1 cellular context compared by ENCODE assay signal in genomic region chr10:103658049-103658577, GRCh38.
A peak's percentile ranks its signal among the peaks of the same experiment; 100 is the strongest.
TF ChIP-seq lines count a peak whose summit lies in the region.

No MANE protein-coding gene starts in this region.

TF ChIP-seq in HepG2, 621 proteins besides CTCF, POLR2A, EP300 and RAD21 (continued from another document and continues in another):
- TF ChIP-seq ZNF513 (CRISPR knock-in tag; conservative IDR thresholded peaks at IDR 0.05) (no peak), IKZF1 (IDR thresholded peaks at IDR 0.05) (no peak), KMT2A (CRISPR knock-in tag; IDR thresholded peaks at IDR 0.05) (no peak), ZNF121 (CRISPR knock-in tag; IDR thresholded peaks at IDR 0.05) (no peak), ZSCAN25 (CRISPR knock-in tag; IDR thresholded peaks at IDR 0.05) (no peak), RXRB (CRISPR knock-in tag; IDR thresholded peaks at IDR 0.05; ENCODE audit: borderline replicate concordance) (peak; percentile 26; the same call in 1 of the 2 replicates), ZNF792 (CRISPR knock-in tag; IDR thresholded peaks at IDR 0.05) (0 out of 2 replicates have a peak, but pooled peaks have one; percentile 52), GZF1 (CRISPR knock-in tag; IDR thresholded peaks at IDR 0.05) (no peak), SMAD3 (CRISPR knock-in tag; IDR thresholded peaks at IDR 0.05) (0 out of 2 replicates have a peak, but pooled peaks have one; percentile 40), TSC22D2 (CRISPR knock-in tag; IDR thresholded peaks at IDR 0.05; ENCODE audit: borderline replicate concordance) (no peak), ZSCAN30 (CRISPR knock-in tag; IDR thresholded peaks at IDR 0.05) (no peak), PHF21A (CRISPR knock-in tag; IDR thresholded peaks at IDR 0.05) (0 out of 2 replicates have a peak, but pooled peaks have one; percentile 28), MATR3 (CRISPR knock-in tag; IDR thresholded peaks at IDR 0.05) (no peak), GLI4 (CRISPR knock-in tag; IDR thresholded peaks at IDR 0.05; ENCODE audit: borderline replicate concordance) (no peak), ZNF207 (IDR thresholded peaks at IDR 0.05; ENCODE audit: borderline replicate concordance) (no peak), ZNF615 (CRISPR knock-in tag; IDR thresholded peaks at IDR 0.05; ENCODE audit: borderline replicate concordance) (no peak), TAF15 (IDR thresholded peaks at IDR 0.05; ENCODE audit: low read depth, low read length, poor library complexity, severe bottlenecking) (no peak), SP5 (CRISPR knock-in tag; IDR thresholded peaks at IDR 0.05; ENCODE audit: borderline replicate concordance, low read depth) (peak; percentile 57), SMYD3 (CRISPR knock-in tag; IDR thresholded peaks at IDR 0.05) (no peak), YEATS2 (CRISPR knock-in tag; IDR thresholded peaks at IDR 0.05; ENCODE audit: borderline replicate concordance) (peak; percentile 28; the same call in 1 of the 2 replicates), PHF8 (CRISPR knock-in tag; IDR thresholded peaks at IDR 0.05) (no peak), HOXD1 (CRISPR knock-in tag; IDR thresholded peaks at IDR 0.05) (0 out of 2 replicates have a peak, but pooled peaks have one; percentile 56), ATF1 (CRISPR knock-in tag; IDR thresholded peaks at IDR 0.05) (no peak), CREM (IDR thresholded peaks at IDR 0.05) (peak; percentile 37; the same call in 1 of the 2 replicates), CREM (CRISPR knock-in tag; IDR thresholded peaks at IDR 0.05) (no peak), ZNF572 (CRISPR knock-in tag; IDR thresholded peaks at IDR 0.05) (no peak), ZNF546 (CRISPR knock-in tag; conservative IDR thresholded peaks at IDR 0.05) (no peak), SRSF4 (IDR thresholded peaks at IDR 0.05; ENCODE audit: low read depth, low read length, poor library complexity, severe bottlenecking) (no peak), ZNF33A (CRISPR knock-in tag; IDR thresholded peaks at IDR 0.05; ENCODE audit: borderline replicate concordance) (no peak), ZSCAN20 (CRISPR knock-in tag; IDR thresholded peaks at IDR 0.05; ENCODE audit: borderline replicate concordance) (no peak), ZNF577 (CRISPR knock-in tag; IDR thresholded peaks at IDR 0.05; ENCODE audit: borderline replicate concordance, low read depth) (no peak), TRIM24 (CRISPR knock-in tag; IDR thresholded peaks at IDR 0.05) (0 out of 2 replicates have a peak, but pooled peaks have one; percentile 59), ZNF605 (CRISPR knock-in tag; IDR thresholded peaks at IDR 0.05) (no peak), ZNF724P (CRISPR knock-in tag; IDR thresholded peaks at IDR 0.05; ENCODE audit: borderline replicate concordance) (no peak), PHF20 (CRISPR knock-in tag; IDR thresholded peaks at IDR 0.05) (no peak), CAMTA2 (CRISPR knock-in tag; IDR thresholded peaks at IDR 0.05; ENCODE audit: borderline replicate concordance) (no peak), RNF2 (conservative IDR thresholded peaks at IDR 0.05; ENCODE audit: low read depth) (no peak)
- TF ChIP-seq, protein P1, sequence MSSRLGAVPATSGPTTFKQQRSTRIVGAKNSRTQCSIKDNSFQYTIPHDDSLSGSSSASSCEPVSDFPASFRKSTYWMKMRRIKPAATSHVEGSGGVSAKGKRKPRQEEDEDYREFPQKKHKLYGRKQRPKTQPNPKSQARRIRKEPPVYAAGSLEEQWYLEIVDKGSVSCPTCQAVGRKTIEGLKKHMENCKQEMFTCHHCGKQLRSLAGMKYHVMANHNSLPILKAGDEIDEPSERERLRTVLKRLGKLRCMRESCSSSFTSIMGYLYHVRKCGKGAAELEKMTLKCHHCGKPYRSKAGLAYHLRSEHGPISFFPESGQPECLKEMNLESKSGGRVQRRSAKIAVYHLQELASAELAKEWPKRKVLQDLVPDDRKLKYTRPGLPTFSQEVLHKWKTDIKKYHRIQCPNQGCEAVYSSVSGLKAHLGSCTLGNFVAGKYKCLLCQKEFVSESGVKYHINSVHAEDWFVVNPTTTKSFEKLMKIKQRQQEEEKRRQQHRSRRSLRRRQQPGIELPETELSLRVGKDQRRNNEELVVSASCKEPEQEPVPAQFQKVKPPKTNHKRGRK (CRISPR knock-in tag; IDR thresholded peaks at IDR 0.05) = no peak
- TF ChIP-seq, protein P2, sequence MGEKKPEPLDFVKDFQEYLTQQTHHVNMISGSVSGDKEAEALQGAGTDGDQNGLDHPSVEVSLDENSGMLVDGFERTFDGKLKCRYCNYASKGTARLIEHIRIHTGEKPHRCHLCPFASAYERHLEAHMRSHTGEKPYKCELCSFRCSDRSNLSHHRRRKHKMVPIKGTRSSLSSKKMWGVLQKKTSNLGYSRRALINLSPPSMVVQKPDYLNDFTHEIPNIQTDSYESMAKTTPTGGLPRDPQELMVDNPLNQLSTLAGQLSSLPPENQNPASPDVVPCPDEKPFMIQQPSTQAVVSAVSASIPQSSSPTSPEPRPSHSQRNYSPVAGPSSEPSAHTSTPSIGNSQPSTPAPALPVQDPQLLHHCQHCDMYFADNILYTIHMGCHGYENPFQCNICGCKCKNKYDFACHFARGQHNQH (CRISPR knock-in tag; IDR thresholded peaks at IDR 0.05) = no peak
- TF ChIP-seq, protein P3, sequence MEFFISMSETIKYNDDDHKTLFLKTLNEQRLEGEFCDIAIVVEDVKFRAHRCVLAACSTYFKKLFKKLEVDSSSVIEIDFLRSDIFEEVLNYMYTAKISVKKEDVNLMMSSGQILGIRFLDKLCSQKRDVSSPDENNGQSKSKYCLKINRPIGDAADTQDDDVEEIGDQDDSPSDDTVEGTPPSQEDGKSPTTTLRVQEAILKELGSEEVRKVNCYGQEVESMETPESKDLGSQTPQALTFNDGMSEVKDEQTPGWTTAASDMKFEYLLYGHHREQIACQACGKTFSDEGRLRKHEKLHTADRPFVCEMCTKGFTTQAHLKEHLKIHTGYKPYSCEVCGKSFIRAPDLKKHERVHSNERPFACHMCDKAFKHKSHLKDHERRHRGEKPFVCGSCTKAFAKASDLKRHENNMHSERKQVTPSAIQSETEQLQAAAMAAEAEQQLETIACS (CRISPR knock-in tag; IDR thresholded peaks at IDR 0.05) = no peak
- TF ChIP-seq, protein P4, sequence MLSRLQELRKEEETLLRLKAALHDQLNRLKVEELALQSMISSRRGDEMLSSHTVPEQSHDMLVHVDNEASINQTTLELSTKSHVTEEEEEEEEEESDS (CRISPR knock-in tag; IDR thresholded peaks at IDR 0.05; ENCODE audit: borderline replicate concordance) = no peak
- TF ChIP-seq, protein P5, sequence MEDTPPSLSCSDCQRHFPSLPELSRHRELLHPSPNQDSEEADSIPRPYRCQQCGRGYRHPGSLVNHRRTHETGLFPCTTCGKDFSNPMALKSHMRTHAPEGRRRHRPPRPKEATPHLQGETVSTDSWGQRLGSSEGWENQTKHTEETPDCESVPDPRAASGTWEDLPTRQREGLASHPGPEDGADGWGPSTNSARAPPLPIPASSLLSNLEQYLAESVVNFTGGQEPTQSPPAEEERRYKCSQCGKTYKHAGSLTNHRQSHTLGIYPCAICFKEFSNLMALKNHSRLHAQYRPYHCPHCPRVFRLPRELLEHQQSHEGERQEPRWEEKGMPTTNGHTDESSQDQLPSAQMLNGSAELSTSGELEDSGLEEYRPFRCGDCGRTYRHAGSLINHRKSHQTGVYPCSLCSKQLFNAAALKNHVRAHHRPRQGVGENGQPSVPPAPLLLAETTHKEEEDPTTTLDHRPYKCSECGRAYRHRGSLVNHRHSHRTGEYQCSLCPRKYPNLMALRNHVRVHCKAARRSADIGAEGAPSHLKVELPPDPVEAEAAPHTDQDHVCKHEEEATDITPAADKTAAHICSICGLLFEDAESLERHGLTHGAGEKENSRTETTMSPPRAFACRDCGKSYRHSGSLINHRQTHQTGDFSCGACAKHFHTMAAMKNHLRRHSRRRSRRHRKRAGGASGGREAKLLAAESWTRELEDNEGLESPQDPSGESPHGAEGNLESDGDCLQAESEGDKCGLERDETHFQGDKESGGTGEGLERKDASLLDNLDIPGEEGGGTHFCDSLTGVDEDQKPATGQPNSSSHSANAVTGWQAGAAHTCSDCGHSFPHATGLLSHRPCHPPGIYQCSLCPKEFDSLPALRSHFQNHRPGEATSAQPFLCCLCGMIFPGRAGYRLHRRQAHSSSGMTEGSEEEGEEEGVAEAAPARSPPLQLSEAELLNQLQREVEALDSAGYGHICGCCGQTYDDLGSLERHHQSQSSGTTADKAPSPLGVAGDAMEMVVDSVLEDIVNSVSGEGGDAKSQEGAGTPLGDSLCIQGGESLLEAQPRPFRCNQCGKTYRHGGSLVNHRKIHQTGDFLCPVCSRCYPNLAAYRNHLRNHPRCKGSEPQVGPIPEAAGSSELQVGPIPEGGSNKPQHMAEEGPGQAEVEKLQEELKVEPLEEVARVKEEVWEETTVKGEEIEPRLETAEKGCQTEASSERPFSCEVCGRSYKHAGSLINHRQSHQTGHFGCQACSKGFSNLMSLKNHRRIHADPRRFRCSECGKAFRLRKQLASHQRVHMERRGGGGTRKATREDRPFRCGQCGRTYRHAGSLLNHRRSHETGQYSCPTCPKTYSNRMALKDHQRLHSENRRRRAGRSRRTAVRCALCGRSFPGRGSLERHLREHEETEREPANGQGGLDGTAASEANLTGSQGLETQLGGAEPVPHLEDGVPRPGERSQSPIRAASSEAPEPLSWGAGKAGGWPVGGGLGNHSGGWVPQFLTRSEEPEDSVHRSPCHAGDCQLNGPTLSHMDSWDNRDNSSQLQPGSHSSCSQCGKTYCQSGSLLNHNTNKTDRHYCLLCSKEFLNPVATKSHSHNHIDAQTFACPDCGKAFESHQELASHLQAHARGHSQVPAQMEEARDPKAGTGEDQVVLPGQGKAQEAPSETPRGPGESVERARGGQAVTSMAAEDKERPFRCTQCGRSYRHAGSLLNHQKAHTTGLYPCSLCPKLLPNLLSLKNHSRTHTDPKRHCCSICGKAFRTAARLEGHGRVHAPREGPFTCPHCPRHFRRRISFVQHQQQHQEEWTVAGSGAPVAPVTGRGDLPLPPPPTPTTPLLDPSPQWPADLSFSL (CRISPR knock-in tag; IDR thresholded peaks at IDR 0.05) = no peak
- TF ChIP-seq, protein P6, sequence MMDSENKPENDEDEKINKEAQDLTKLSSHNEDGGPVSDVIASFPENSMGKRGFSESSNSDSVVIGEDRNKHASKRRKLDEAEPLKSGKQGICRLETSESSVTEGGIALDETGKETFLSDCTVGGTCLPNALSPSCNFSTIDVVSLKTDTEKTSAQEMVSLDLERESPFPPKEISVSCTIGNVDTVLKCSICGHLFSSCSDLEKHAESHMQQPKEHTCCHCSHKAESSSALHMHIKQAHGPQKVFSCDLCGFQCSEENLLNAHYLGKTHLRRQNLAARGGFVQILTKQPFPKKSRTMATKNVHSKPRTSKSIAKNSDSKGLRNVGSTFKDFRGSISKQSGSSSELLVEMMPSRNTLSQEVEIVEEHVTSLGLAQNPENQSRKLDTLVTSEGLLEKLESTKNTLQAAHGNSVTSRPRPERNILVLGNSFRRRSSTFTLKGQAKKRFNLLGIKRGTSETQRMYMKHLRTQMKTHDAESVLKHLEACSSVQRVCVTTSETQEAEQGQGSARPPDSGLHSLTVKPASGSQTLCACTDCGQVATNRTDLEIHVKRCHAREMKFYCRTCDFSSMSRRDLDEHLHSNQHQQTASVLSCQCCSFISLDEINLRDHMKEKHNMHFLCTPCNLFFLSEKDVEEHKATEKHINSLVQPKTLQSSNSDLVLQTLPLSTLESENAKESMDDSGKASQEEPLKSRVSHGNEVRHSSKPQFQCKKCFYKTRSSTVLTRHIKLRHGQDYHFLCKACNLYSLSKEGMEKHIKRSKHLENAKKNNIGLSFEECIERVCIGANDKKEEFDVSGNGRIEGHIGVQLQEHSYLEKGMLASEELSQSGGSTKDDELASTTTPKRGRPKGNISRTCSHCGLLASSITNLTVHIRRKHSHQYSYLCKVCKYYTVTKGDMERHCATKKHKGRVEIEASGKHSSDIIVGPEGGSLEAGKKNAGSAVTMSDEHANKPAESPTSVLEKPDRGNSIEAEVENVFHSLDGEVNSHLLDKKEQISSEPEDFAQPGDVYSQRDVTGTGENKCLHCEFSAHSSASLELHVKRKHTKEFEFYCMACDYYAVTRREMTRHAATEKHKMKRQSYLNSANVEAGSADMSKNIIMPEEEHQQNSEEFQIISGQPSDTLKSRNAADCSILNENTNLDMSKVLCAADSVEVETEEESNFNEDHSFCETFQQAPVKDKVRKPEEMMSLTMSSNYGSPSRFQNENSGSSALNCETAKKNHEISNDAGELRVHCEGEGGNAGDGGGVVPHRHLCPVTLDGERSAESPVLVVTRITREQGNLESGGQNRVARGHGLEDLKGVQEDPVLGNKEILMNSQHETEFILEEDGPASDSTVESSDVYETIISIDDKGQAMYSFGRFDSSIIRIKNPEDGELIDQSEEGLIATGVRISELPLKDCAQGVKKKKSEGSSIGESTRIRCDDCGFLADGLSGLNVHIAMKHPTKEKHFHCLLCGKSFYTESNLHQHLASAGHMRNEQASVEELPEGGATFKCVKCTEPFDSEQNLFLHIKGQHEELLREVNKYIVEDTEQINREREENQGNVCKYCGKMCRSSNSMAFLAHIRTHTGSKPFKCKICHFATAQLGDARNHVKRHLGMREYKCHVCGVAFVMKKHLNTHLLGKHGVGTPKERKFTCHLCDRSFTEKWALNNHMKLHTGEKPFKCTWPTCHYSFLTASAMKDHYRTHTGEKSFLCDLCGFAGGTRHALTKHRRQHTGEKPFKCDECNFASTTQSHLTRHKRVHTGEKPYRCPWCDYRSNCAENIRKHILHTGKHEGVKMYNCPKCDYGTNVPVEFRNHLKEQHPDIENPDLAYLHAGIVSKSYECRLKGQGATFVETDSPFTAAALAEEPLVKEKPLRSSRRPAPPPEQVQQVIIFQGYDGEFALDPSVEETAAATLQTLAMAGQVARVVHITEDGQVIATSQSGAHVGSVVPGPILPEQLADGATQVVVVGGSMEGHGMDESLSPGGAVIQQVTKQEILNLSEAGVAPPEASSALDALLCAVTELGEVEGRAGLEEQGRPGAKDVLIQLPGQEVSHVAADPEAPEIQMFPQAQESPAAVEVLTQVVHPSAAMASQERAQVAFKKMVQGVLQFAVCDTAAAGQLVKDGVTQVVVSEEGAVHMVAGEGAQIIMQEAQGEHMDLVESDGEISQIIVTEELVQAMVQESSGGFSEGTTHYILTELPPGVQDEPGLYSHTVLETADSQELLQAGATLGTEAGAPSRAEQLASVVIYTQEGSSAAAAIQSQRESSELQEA (CRISPR knock-in tag; IDR thresholded peaks at IDR 0.05; ENCODE audit: not compliant biosample characterization) = no peak
- TF ChIP-seq, protein P7, sequence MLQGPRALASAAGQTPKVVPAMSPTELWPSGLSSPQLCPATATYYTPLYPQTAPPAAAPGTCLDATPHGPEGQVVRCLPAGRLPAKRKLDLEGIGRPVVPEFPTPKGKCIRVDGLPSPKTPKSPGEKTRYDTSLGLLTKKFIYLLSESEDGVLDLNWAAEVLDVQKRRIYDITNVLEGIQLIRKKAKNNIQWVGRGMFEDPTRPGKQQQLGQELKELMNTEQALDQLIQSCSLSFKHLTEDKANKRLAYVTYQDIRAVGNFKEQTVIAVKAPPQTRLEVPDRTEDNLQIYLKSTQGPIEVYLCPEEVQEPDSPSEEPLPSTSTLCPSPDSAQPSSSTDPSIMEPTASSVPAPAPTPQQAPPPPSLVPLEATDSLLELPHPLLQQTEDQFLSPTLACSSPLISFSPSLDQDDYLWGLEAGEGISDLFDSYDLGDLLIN (CRISPR knock-in tag; IDR thresholded peaks at IDR 0.05; ENCODE audit: borderline replicate concordance) = no peak
